12 cellular contexts compared by ENCODE assay signal in the genomic region with DNA sequence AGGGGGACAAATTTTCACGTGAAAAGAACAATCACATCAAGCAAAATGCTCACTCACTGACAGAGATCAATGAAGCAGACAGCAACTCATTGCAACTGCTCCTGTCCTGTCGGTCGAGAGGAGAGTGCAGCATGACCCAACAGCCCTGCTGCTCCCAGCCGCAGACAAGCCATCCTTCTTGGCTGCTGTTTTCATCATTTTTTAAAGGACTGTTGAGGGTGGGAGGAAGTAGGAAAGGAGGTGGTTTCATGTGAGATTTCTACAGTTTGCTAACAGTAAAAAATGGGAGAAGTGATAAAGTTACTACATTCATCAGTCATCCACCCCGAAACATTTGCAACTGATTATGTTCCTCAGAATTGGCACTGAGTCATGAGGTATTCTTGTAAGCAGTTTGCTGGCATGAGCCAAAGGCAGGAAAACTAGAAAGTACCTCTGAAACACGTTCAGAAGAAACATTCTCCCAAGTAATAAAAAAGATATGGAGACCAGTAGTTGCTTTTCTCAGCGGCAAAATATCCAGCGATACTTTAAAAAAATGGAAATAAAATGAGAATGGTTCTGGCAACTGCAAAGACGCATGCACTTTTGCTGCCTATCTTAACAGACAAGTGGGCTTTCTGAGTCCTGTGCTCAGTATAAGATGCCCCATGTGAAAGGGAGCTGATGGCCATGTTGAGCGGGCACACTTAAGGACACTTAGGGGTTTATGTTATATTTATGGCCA.
DNase-seq lines count a peak whose midpoint lies in the region; ATAC-seq and TF ChIP-seq lines count a peak whose summit lies in the region.
"Had no signal": no experiment of that assay in that cellular context is flagged by ENCODE, and none has a peak within 500 bp of the region (broad histone marks: within the 10 kb centered on the region; RNA-seq: fewer than 3 reads in every experiment).

No MANE protein-coding gene starts in this region.

- DNase-seq in GM04503 (ENCODE audit: low read depth) (peak; percentile 74), fibroblast of gingiva (ENCODE audit: low read depth) (peak; percentile 64), NCI-H2196 (lab: John Stamatoyannopoulos, UW; ENCODE audit: unreplicated experiment) (no peak), NCI-H748 (lab: John Stamatoyannopoulos, UW; ENCODE audit: unreplicated experiment) (no peak)
- DNase-seq: activated CD4-positive, alpha-beta T cell treated with anti-CD3 and anti-CD28 coated beads, Interleukin-2, amount 10 ng/mL, durations not matched to agents 7 days and 5 days; NCI-H526; T-helper 1 cell had no signal

- H3K4me2 ChIP-seq in OCI-LY3 (ENCODE audit: low read length): peak overlapping the region; percentile 51
- H3K4me2 ChIP-seq in skeletal muscle satellite cell (ENCODE audit: low read length): peak overlapping the region; percentile 43

- H3K36me3 ChIP-seq in OCI-LY3 (replicated peaks; ENCODE audit: low read depth, low read length) (no peaks in the 10 kb centered on the region), skeletal muscle satellite cell (ENCODE audit: insufficient read depth, low read length) (no peaks in the 10 kb centered on the region)

- H2AFZ ChIP-seq in OCI-LY3 (ENCODE audit: low read depth, low read length): peak overlapping the region; percentile 56; the same call in 1 of the 2 replicates

- no peak for TF ChIP-seq CTCF in OCI-LY3 (IDR thresholded peaks at IDR 0.05; ENCODE audit: low read depth, low read length)

- no peaks in the 10 kb centered on the region for H3K79me2 ChIP-seq in OCI-LY3 (ENCODE audit: low read length)

- peaks cover 21% of the 10 kb centered on the region for H3K4me1 ChIP-seq in OCI-LY3 (ENCODE audit: low read length)
- peaks cover 12% of the 10 kb centered on the region for H3K4me1 ChIP-seq in skeletal muscle satellite cell (ENCODE audit: control insufficient read depth, insufficient read depth, low read length)

- no peak overlapping the region for H3K9ac ChIP-seq in OCI-LY3 (ENCODE audit: low read length)
- no peak overlapping the region for H3K9ac ChIP-seq in skeletal muscle satellite cell (ENCODE audit: low read depth, low read length)

- H3K9me3 ChIP-seq in OCI-LY3 (ENCODE audit: insufficient read depth, low read length) (no peaks in the 10 kb centered on the region), skeletal muscle satellite cell (replicated peaks; ENCODE audit: low read length) (no peaks in the 10 kb centered on the region)

- no peaks in the 10 kb centered on the region for H4K20me1 ChIP-seq in OCI-LY3 (ENCODE audit: insufficient read depth, low read length)

- no peaks in the 10 kb centered on the region for H3K27me3 ChIP-seq in OCI-LY3 (ENCODE audit: low read depth, low read length)
- H3K27me3 ChIP-seq in skeletal muscle satellite cell (ENCODE audit: control insufficient read depth, insufficient read depth, low read length): peaks cover 48% of the 10 kb centered on the region

- H3K4me3 ChIP-seq in OCI-LY3 (ENCODE audit: low read length): no peak overlapping the region
- no peak overlapping the region for H3K4me3 ChIP-seq in skeletal muscle satellite cell (ENCODE audit: low read length)

- ATAC-seq in HG03139 (IDR thresholded peaks at IDR 0.05; ENCODE audit: unreplicated experiment) (no peak), HG02798 (IDR thresholded peaks at IDR 0.05; ENCODE audit: poor library complexity, unreplicated experiment) (no peak)
- ATAC-seq: left lobe of liver had no signal

- peak overlapping the region; percentile 5; the same call in 1 of the 2 replicates for H3K27ac ChIP-seq in OCI-LY3 (ENCODE audit: low read length)

Comparison
In these comparisons a context has a peak if more than half of its experiments do, and no peak if none do; other contexts are left out.
1. DNase-seq: peak in GM04503 (single experiment) and fibroblast of gingiva (single experiment); none in NCI-H2196 (single experiment) and NCI-H748 (single experiment).